22 cellular contexts compared by ENCODE assay signal in genomic region chrX:78746496-78746895, GRCh38. TPM values are rescaled to one million over a fixed set of nuclear protein-coding genes. Genes with fewer than 3 reads are reported as not detected.
DNase-seq lines count a peak whose midpoint lies in the region; ATAC-seq, FAIRE-seq and TF ChIP-seq lines count a peak whose summit lies in the region.
"Had no signal": no experiment of that assay in that cellular context is flagged by ENCODE, and none has a peak within 500 bp of the region (broad histone marks: within the 10 kb centered on the region; RNA-seq: fewer than 3 reads in every experiment).

No MANE protein-coding gene starts in this region.

- intact Hi-C loops in breast epithelium (cut with DNase I; ENCODE audit: low total_unique reads): no loop called here

- H3K36me3 Mint-ChIP-seq in GM23338 (ENCODE audit: low read depth) (no peaks in the 10 kb centered on the region; the same call in 2 of the 3 replicates), WTC11 (no peaks in the 10 kb centered on the region), neural crest cell (ENCODE audit: low read depth) (peaks cover 2% of the 10 kb centered on the region)
- H3K36me3 Mint-ChIP-seq: CD4-positive, CD25-positive, alpha-beta regulatory T cell had no signal

- FAIRE-seq in HTR-8/SVneo (lab: Jason Lieb, UNC): no peak
- FAIRE-seq: GM12878, GM19239 had no signal

- TF ChIP-seq POLR2A in breast epithelium (IDR thresholded peaks at IDR 0.05): no peak

- peaks cover 28% of the 10 kb centered on the region for H3K9me3 ChIP-seq in iPS-18a (ENCODE audit: control insufficient read depth, low read depth, low read length)
- no peaks in the 10 kb centered on the region for H3K9me3 ChIP-seq in breast epithelium
- H3K9me3 ChIP-seq: BE2C, Caco-2 had no signal

- H3K79me2 ChIP-seq in GM23338 (replicated peaks; ENCODE audit: insufficient read depth): peaks cover 13% of the 10 kb centered on the region; the same call in 1 of the 2 replicates

- no peaks in the 10 kb centered on the region for H3K9me2 ChIP-seq in GM23338 (ENCODE audit: insufficient read depth)

- peak overlapping the region; percentile 75 for H3K4me3 Mint-ChIP-seq in GM23338
- H3K4me3 Mint-ChIP-seq in WTC11: peak overlapping the region; percentile 70
- H3K4me3 Mint-ChIP-seq in neural crest cell: peak overlapping the region; percentile 91
- H3K4me3 Mint-ChIP-seq: CD4-positive, CD25-positive, alpha-beta regulatory T cell had no signal

- H4K20me1 ChIP-seq in GM23338 (replicated peaks; ENCODE audit: insufficient read depth): no peaks in the 10 kb centered on the region

- ATAC-seq in GM23338 (peak; percentile 87), WTC11 (peak; percentile 84)
- ATAC-seq: GM12878 had no signal

- peak overlapping the region; percentile 81 for H3K4me2 ChIP-seq in GM23338
- H3K4me2 ChIP-seq: KMS-11, PC-9 had no signal

- peaks cover 30% of the 10 kb centered on the region for H3K4me1 ChIP-seq in GM23338 (ENCODE audit: insufficient read depth)
- H3K4me1 ChIP-seq in iPS-18a (ENCODE audit: control insufficient read depth, low read depth, low read length): peaks cover 13% of the 10 kb centered on the region
- H3K4me1 ChIP-seq in breast epithelium: no peaks in the 10 kb centered on the region
- H3K4me1 ChIP-seq: BE2C, Caco-2 had no signal

- H3K36me3 ChIP-seq in GM23338 (ENCODE audit: insufficient read depth) (no peaks in the 10 kb centered on the region), iPS-18a (ENCODE audit: control insufficient read depth, low read depth, low read length) (no peaks in the 10 kb centered on the region), breast epithelium (no peaks in the 10 kb centered on the region)
- H3K36me3 ChIP-seq: BE2C had no signal

- H3K27me3 ChIP-seq in GM23338 (ENCODE audit: insufficient read depth) (no peaks in the 10 kb centered on the region), iPS-18a (ENCODE audit: control insufficient read depth, insufficient read depth, low read length) (no peaks in the 10 kb centered on the region), breast epithelium (peaks cover 0 to 31% of the 10 kb centered on the region in 2 donors)
- H3K27me3 ChIP-seq: BE2C had no signal

- H3K27ac ChIP-seq in GM23338 (ENCODE audit: low read depth) (peak overlapping the region; percentile 95), iPS-18a (ENCODE audit: low read length) (no peak overlapping the region), breast epithelium (no peak overlapping the region)
- H3K27ac ChIP-seq: KMS-11, PC-9, RWPE1 had no signal

- TF ChIP-seq CTCF in GM23338 (conservative IDR thresholded peaks at IDR 0.05; ENCODE audit: low read depth in 2 of 2) (no peak), WTC11 (IDR thresholded peaks at IDR 0.05) (no peak), neural crest cell (conservative IDR thresholded peaks at IDR 0.05) (no peak), breast epithelium (IDR thresholded peaks at IDR 0.05) (no peak)

- H3K27ac Mint-ChIP-seq in GM23338 (peak overlapping the region; percentile 83), WTC11 (peak overlapping the region; percentile 81), neural crest cell (ENCODE audit: unreplicated experiment) (no peak overlapping the region)
- H3K27ac Mint-ChIP-seq: CD4-positive, CD25-positive, alpha-beta regulatory T cell had no signal

- H3F3A ChIP-seq in GM23338 (replicated peaks; ENCODE audit: low read depth): no peaks in the 10 kb centered on the region

- POLR2A ChIA-PET in WTC11 (lab: Charles Lee): no interaction called here

- no peak overlapping the region for H2AFZ ChIP-seq in GM23338
- H2AFZ ChIP-seq: PC-9 had no signal

- no peaks in the 10 kb centered on the region for H3K9me3 Mint-ChIP-seq in GM23338
- no peaks in the 10 kb centered on the region for H3K9me3 Mint-ChIP-seq in WTC11
- peaks cover 4% of the 10 kb centered on the region for H3K9me3 Mint-ChIP-seq in neural crest cell

- peaks cover 3% of the 10 kb centered on the region for H3K27me3 Mint-ChIP-seq in GM23338 (ENCODE audit: insufficient read depth, low read depth, poor library complexity)
- H3K27me3 Mint-ChIP-seq in WTC11 (ENCODE audit: low read depth): no peaks in the 10 kb centered on the region
- H3K27me3 Mint-ChIP-seq in neural crest cell (ENCODE audit: low read depth): no peaks in the 10 kb centered on the region
- H3K27me3 Mint-ChIP-seq: CD4-positive, CD25-positive, alpha-beta regulatory T cell had no signal

- CTCF ChIA-PET in WTC11 (lab: Charles Lee): no interaction called here

- H3K9ac ChIP-seq in iPS-18a (ENCODE audit: low read length): no peak overlapping the region
- H3K9ac ChIP-seq: KMS-11 had no signal

- H3K4me1 Mint-ChIP-seq in GM23338: peaks cover 29% of the 10 kb centered on the region
- peaks cover 41% of the 10 kb centered on the region for H3K4me1 Mint-ChIP-seq in WTC11
- H3K4me1 Mint-ChIP-seq in neural crest cell: peaks cover 36% of the 10 kb centered on the region
- H3K4me1 Mint-ChIP-seq: CD4-positive, CD25-positive, alpha-beta regulatory T cell had no signal

- H3K4me3 ChIP-seq in GM23338 (peak overlapping the region; percentile 53), iPS-18a (ENCODE audit: low read length) (peak overlapping the region; percentile 58), breast epithelium (no peak overlapping the region)
- H3K4me3 ChIP-seq: GM12878, PC-9 had no signal

- DNase-seq in GM23338 (ENCODE audit: low spot score) (peak; percentile 49), WTC11 (ENCODE audit: low spot score) (peak; percentile 23), neural crest cell (ENCODE audit: low read depth, low spot score) (no peak), breast epithelium (ENCODE audit: low spot score in 2 of 2) (no peak), HTR-8/SVneo (ENCODE audit: insufficient read length, low spot score) (no peak), germinal center (ENCODE audit: low spot score) (no peak), inferior parietal cortex (ENCODE audit: extremely low spot score) (no peak)
- DNase-seq: BE2C; Caco-2; CD4-positive, CD25-positive, alpha-beta regulatory T cell; GOT3; NCI-H1048; NCI-H1436; NCI-H1930; NCI-H226; NCI-H524 treated with DMSO at 0.1 percent for 48 hours; PC-9 had no signal

TF ChIP-seq in GM23338, 12 proteins besides CTCF, POLR2A, EP300 and RAD21 (continues in another document):
- TF ChIP-seq REST (IDR thresholded peaks at IDR 0.05; ENCODE audit: unreplicated experiment): no peak

TF ChIP-seq in WTC11, 78 proteins besides CTCF, POLR2A, EP300 and RAD21 (continues in another document):
- TF ChIP-seq AR (CRISPR knock-in tag; IDR thresholded peaks at IDR 0.05) (no peak), IRF2 (CRISPR knock-in tag; IDR thresholded peaks at IDR 0.05; ENCODE audit: borderline replicate concordance, low read depth) (no peak), SMAD4 (CRISPR knock-in tag; IDR thresholded peaks at IDR 0.05) (no peak), GABPB1 (CRISPR knock-in tag; IDR thresholded peaks at IDR 0.05) (no peak), RELA (CRISPR knock-in tag; IDR thresholded peaks at IDR 0.05; ENCODE audit: borderline replicate concordance) (no peak), SOX15 (CRISPR knock-in tag; IDR thresholded peaks at IDR 0.05) (no peak), ZNF425 (CRISPR knock-in tag; conservative IDR thresholded peaks at IDR 0.05) (no peak), ZNF138 (CRISPR knock-in tag; conservative IDR thresholded peaks at IDR 0.05) (no peak), NR3C1 (CRISPR knock-in tag; conservative IDR thresholded peaks at IDR 0.05; ENCODE audit: low read depth) (no peak)

RNA-seq across cellular contexts. Expression of gene LPAR4, which starts 1.0 kb away (rescaled TPM):
- 14.2 and 14.9 TPM in 2 replicates for total RNA-seq in GM23338 (2014; rRNA removed; shearing (Covaris generic))
- 13.0 and 14.1 TPM in 2 replicates for polyA plus RNA-seq in GM23338 (2016; fragmentation: Nextera tagmentation; extraction: Ambion mirVana)
- total RNA-seq in WTC11 (2021): 7.1 to 7.8 TPM (median 7.3 TPM) in 3 replicates
- 17.3 and 20.1 TPM in 2 replicates for total RNA-seq in neural crest cell
- under 1 TPM; 0.32 to 0.98 (median 0.59) TPM for total RNA-seq in breast epithelium
- total RNA-seq: Caco-2; CD4-positive, CD25-positive, alpha-beta regulatory T cell; GM12878; PC-9 had no signal
- polyA plus RNA-seq: CD4-positive, CD25-positive, alpha-beta regulatory T cell had no signal

Comparison
In these comparisons a context has a peak if more than half of its experiments do, and no peak if none do; other contexts are left out.
1. DNase-seq: peak in GM23338 (single experiment) and WTC11 (single experiment); none in neural crest cell (single experiment), breast epithelium (0 of 2), HTR-8/SVneo (single experiment), germinal center (single experiment) and inferior parietal cortex (single experiment).
2. H3K4me3 ChIP-seq: peak in GM23338 (single experiment) and iPS-18a (single experiment); none in breast epithelium (0 of 3).
3. Peak in every context shown above with its lines, with median percentiles within 50 percentile points of each other: H3K4me3 Mint-ChIP-seq.